Comparison of ENCODE assay signal across 8 cellular contexts in the genomic region with DNA sequence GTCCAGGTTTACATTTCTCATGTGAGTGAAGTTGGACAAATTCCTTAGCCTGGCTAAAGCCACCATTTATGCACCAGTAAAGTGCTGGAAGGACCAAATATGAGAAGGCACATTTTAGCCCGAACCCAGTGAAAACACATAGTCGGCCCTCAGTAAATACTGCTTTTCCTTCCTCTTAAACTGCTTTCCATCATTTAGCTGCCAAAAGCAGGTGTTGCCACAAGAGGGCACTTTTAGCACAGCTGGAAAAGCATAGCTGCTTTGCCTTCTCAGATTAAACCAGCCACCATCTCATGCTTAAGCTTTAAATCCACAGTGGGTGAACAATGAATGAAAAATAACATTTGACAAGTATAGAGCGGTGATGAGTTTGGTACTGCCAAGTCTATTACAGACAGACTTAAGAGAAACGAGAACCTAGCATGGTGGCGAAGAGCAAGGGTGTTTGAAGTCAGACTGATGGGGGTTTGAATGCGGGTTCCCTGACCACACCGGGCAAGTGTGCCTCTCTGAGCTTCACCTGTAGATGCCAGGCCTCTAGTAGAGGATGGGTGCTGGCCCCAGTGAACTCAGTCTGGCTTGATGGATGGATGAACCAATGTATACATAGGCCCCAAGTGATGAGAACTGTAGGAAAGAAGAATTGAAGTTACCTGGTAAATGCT. TPM values are rescaled to one million over a fixed set of nuclear protein-coding genes. Genes with fewer than 3 reads are reported as not detected.
DNase-seq lines count a peak whose midpoint lies in the region; ATAC-seq and TF ChIP-seq lines count a peak whose summit lies in the region.

No MANE protein-coding gene starts in this region.

- H3K4me1 ChIP-seq in MM.1S (ENCODE audit: low read length) (peaks cover 32% of the 10 kb centered on the region), SK-N-SH (ENCODE audit: control insufficient read depth in 1 of 2, insufficient read depth in 2 of 2, low read depth in 1 of 2, low read length in 1 of 2) (peaks cover 0 to 3% of the 10 kb centered on the region in 2 experiments; a peak in 1 of 4 replicates), heart left ventricle (peaks cover 0 to 9% (median 2%) of the 10 kb centered on the region in 12 donors)

- peak overlapping the region in 1 of 2 donors; percentile 41 for H3K27ac Mint-ChIP-seq in activated naive CD4-positive, alpha-beta T cell treated with anti-CD3 and anti-CD28 coated beads, Interleukin-2, amount 50 U/mL, for 72 hours

- POLR2A ChIA-PET in SK-N-SH (lab: Yijun Ruan, JAX), result interaction anchor here (0.9 kb wide), 1 partner anchor 153 kb away, joined by 4 read pairs; no protein-coding TSS in a partner anchor

- H3K27ac ChIP-seq in MM.1S (ENCODE audit: low read length), result no peak overlapping the region
- no peak overlapping the region for H3K27ac ChIP-seq in SK-N-SH (ENCODE audit: low read depth in 2 of 2, low read length in 1 of 2)
- H3K27ac ChIP-seq in heart left ventricle, result no peak overlapping the region

- H4K20me1 ChIP-seq in MM.1S (ENCODE audit: insufficient read depth, low read length) (no peaks in the 10 kb centered on the region), SK-N-SH (ENCODE audit: insufficient read depth) (no peaks in the 10 kb centered on the region)

- no peak for TF ChIP-seq POLR2A in heart left ventricle (IDR thresholded peaks at IDR 0.05)

- H3K36me3 Mint-ChIP-seq in activated naive CD4-positive, alpha-beta T cell treated with anti-CD3 and anti-CD28 coated beads, Interleukin-2, amount 50 U/mL, for 72 hours, result no peaks in the 10 kb centered on the region

- ATAC-seq in GM21717 (IDR thresholded peaks at IDR 0.05; ENCODE audit: unreplicated experiment) (peak; percentile 76), heart left ventricle (peak in 3 of 4 donors; percentile 51 to 70 (median 52)), sciatic nerve (peak; percentile 42), GM18520 (IDR thresholded peaks at IDR 0.05; ENCODE audit: unreplicated experiment) (no peak)
- ATAC-seq in activated naive CD4-positive, alpha-beta T cell treated with anti-CD3 and anti-CD28 coated beads, Interleukin-2, amount 50 U/mL, for 72 hours, result peak; percentile 49 to 69

- H3K4me2 ChIP-seq in MM.1S (ENCODE audit: low read depth, low read length) (peak overlapping the region; percentile 45), SK-N-SH (no peak overlapping the region)

- H3K79me2 ChIP-seq in MM.1S (ENCODE audit: low read length) (peaks cover 14% of the 10 kb centered on the region; the same call in 1 of the 2 replicates), SK-N-SH (ENCODE audit: insufficient read depth) (no peaks in the 10 kb centered on the region)

- H3K9me3 Mint-ChIP-seq in activated naive CD4-positive, alpha-beta T cell treated with anti-CD3 and anti-CD28 coated beads, Interleukin-2, amount 50 U/mL, for 72 hours, result no peaks in the 10 kb centered on the region

- peak; percentile 91 for TF ChIP-seq RAD21 in SK-N-SH (IDR thresholded peaks at IDR 0.05; ENCODE audit: low read length)

- H3K4me3 ChIP-seq in MM.1S (ENCODE audit: low read length) (no peak overlapping the region), SK-N-SH (ENCODE audit: low read depth in 2 of 2, low read length in 1 of 2) (peak overlapping the region in 1 of 2 experiments; percentile 28; a peak in 1 of 4 replicates), heart left ventricle (no peak overlapping the region)

- H3K27me3 ChIP-seq in MM.1S (replicated peaks; ENCODE audit: insufficient read depth, low read length), result no peaks in the 10 kb centered on the region
- no peaks in the 10 kb centered on the region for H3K27me3 ChIP-seq in SK-N-SH (ENCODE audit: insufficient read depth)
- no peaks in the 10 kb centered on the region for H3K27me3 ChIP-seq in heart left ventricle

- H3F3A ChIP-seq in MM.1S (ENCODE audit: insufficient read depth, low read length), result peaks cover 16% of the 10 kb centered on the region
- peaks cover 7% of the 10 kb centered on the region for H3F3A ChIP-seq in SK-N-SH (replicated peaks; ENCODE audit: insufficient read depth)

- 68% methylated on average over 7 of the region's 7 CpGs for WGBS in SK-N-SH (ENCODE audit: low lambda C conversion rate)
- WGBS in heart left ventricle, 4 donors, result 69 to 72% (median 72%) methylated on average over 7 of the region's 7 CpGs

- H3K36me3 ChIP-seq in MM.1S (replicated peaks; ENCODE audit: insufficient read depth, low read length) (no peaks in the 10 kb centered on the region), SK-N-SH (replicated peaks in 1 of 2; ENCODE audit: control insufficient read depth in 1 of 2, insufficient read depth in 2 of 2, low read length in 1 of 2) (peaks cover 10 to 20% of the 10 kb centered on the region in 2 experiments), heart left ventricle (peaks cover 0 to 54% (median 19%) of the 10 kb centered on the region in 9 donors)

- H3K9me2 ChIP-seq in MM.1S (replicated peaks; ENCODE audit: insufficient read depth, low read length) (no peaks in the 10 kb centered on the region), SK-N-SH (no peaks in the 10 kb centered on the region)

- intact Hi-C loops in heart left ventricle (cut with DNase I), result loop anchor here (1.0 to 10.0 kb wide), 8 partner anchors 151 to 231 kb away; no protein-coding TSS in a partner anchor
- intact Hi-C loops in sciatic nerve (cut with DNase I), result no loop called here

- TF ChIP-seq CTCF in MM.1S (IDR thresholded peaks at IDR 0.05; ENCODE audit: low read length), result peak; percentile 95
- peak; percentile 83 for TF ChIP-seq CTCF in SK-N-SH (IDR thresholded peaks at IDR 0.05)
- TF ChIP-seq CTCF in heart left ventricle (IDR thresholded peaks at IDR 0.05), result peak; percentile 45 to 83 (median 70)

- CTCF ChIA-PET in SK-N-SH (lab: Yijun Ruan, JAX), result interaction anchor here (0.7 to 6.6 kb wide), 49 partner anchors 9 to 1280 kb away, joined by 3 to 67 read pairs (median 4); partner anchors contain the start of gene SLC35D1

- no peak overlapping the region for H3K9ac ChIP-seq in MM.1S (ENCODE audit: low read length)
- H3K9ac ChIP-seq in SK-N-SH, result no peak overlapping the region

- DNase-seq in DMS114 treated with DMSO at 0.1 percent for 48 hours (lab: John Stamatoyannopoulos, UW; ENCODE audit: unreplicated experiment) (peak; percentile 72), MM.1S (peak; percentile 78), SK-N-SH (peak; percentile 48), heart left ventricle (peak in 4 of 5 donors; percentile 38 to 57 (median 48)), sciatic nerve (ENCODE audit: low spot score) (no peak)
- peak in 1 of 2 donors; percentile 63 for DNase-seq in activated naive CD4-positive, alpha-beta T cell treated with anti-CD3 and anti-CD28 coated beads, Interleukin-2, amount 50 U/mL, for 72 hours (ENCODE audit: low spot score in 2 of 2)

- peak overlapping the region; percentile 0; the same call in 1 of the 2 replicates for H2AFZ ChIP-seq in MM.1S (ENCODE audit: low read length)
- no peak overlapping the region; the same call in 1 of the 2 replicates for H2AFZ ChIP-seq in SK-N-SH (ENCODE audit: low read depth)

- H3K9me3 ChIP-seq in MM.1S (replicated peaks; ENCODE audit: insufficient read depth, low read length) (no peaks in the 10 kb centered on the region), SK-N-SH (no peaks in the 10 kb centered on the region), heart left ventricle (no peaks in the 10 kb centered on the region)

- TF ChIP-seq EP300 in SK-N-SH (IDR thresholded peaks at IDR 0.05; ENCODE audit: borderline replicate concordance in 1 of 2, low read depth in 1 of 2, low read length in 1 of 2), result no peak

TF ChIP-seq in SK-N-SH, 30 proteins besides CTCF, POLR2A, EP300 and RAD21:
- no peak for TF ChIP-seq SIN3A (IDR thresholded peaks at IDR 0.05; ENCODE audit: borderline replicate concordance, low read depth, low read length)
- peak; percentile 47; the same call in 1 of the 2 replicates for TF ChIP-seq MXI1 (IDR thresholded peaks at IDR 0.05; ENCODE audit: low read depth, low read length)
- TF ChIP-seq SMC3 (IDR thresholded peaks at IDR 0.05; ENCODE audit: low read depth, low read length), result peak; percentile 92
- no peak for TF ChIP-seq ELF1 (IDR thresholded peaks at IDR 0.05)

RNA-seq across cellular contexts. Expression of gene SLC35D1, which starts 57.8 kb away (rescaled TPM):
- 4.8 and 7.2 TPM in 2 replicates for polyA plus RNA-seq in SK-N-SH (2012; rRNA removed)
- polyA plus RNA-seq in SK-N-SH (2012; cell fraction: cytosol; rRNA removed), result 6.8 and 6.9 TPM in 2 replicates
- 3.2 and 6.8 TPM in 2 replicates for polyA plus RNA-seq in SK-N-SH (2012; cell fraction: nucleus; rRNA removed)
- total RNA-seq in activated naive CD4-positive, alpha-beta T cell treated with anti-CD3 and anti-CD28 coated beads, Interleukin-2, amount 50 U/mL, for 72 hours, result 10 to 100 TPM; 11.7 to 12.5 TPM
- total RNA-seq in heart left ventricle, result 1 to 10 TPM; 2.9 to 6.8 (median 4.2) TPM
- 1 to 10 TPM; 1.8 to 3.1 TPM for polyA plus RNA-seq in heart left ventricle
- 8.4 TPM for total RNA-seq in sciatic nerve
